In the genomic region with DNA sequence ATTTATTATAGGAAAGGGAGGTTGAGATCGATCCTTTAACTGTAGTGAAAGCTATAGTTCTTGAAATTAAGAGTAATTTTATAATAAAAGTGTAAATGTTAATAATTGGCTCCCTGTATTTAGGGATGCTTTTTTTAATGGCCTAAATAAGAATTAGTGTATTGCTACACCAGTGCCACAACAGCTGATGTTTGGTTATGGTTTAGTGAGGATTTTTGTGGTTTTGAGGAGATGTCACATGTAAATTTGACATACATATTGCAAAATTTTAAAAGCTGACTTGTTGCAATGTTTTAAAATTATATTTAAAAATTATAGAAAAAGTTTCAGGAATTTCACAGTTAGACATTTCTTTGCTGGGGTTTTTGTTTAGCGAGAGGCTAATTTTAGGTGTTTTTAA, we compare ENCODE assay signal across 8 cellular contexts. TPM values are rescaled to one million over a fixed set of nuclear protein-coding genes. Genes with fewer than 3 reads are reported as not detected.
DNase-seq lines count a peak whose midpoint lies in the region; TF ChIP-seq lines count a peak whose summit lies in the region.

No MANE protein-coding gene starts in this region.

- H3K36me3 Mint-ChIP-seq in CD14-positive monocyte: peaks cover 6 to 12% of the 10 kb centered on the region in 2 donors
- peaks cover 21% of the 10 kb centered on the region for H3K36me3 Mint-ChIP-seq in chondrocyte (ENCODE audit: low read depth)
- H3K36me3 Mint-ChIP-seq in nephron (ENCODE audit: low read depth): peaks cover 31% of the 10 kb centered on the region

- H3K27ac Mint-ChIP-seq in CD14-positive monocyte (peak overlapping the region; percentile 81 to 98 (median 87)), chondrocyte (ENCODE audit: unreplicated experiment) (peak overlapping the region; percentile 82), nephron (peak overlapping the region in 2 of 3 experiments; percentile 93 to 96)

- DNase-seq in CD14-positive monocyte (ENCODE audit: low spot score): no peak
- DNase-seq in MV-4-11 (lab: John Stamatoyannopoulos, UW): peak; percentile 76
- DNase-seq in chondrocyte (ENCODE audit: low spot score): no peak
- DNase-seq in A172 (ENCODE audit: low spot score): no peak
- DNase-seq in COLO668 (lab: John Stamatoyannopoulos, UW; ENCODE audit: unreplicated experiment): no peak
- DNase-seq in NCI-H1694 (lab: John Stamatoyannopoulos, UW): no peak
- no peak for DNase-seq in 8988T

- peaks cover 49% of the 10 kb centered on the region for H3K4me1 Mint-ChIP-seq in CD14-positive monocyte
- H3K4me1 Mint-ChIP-seq in chondrocyte (ENCODE audit: low read depth): peaks cover 48% of the 10 kb centered on the region
- H3K4me1 Mint-ChIP-seq in nephron: peaks cover 41% of the 10 kb centered on the region

- H3K4me3 Mint-ChIP-seq in CD14-positive monocyte (peak overlapping the region; percentile 98 to 99), chondrocyte (ENCODE audit: unreplicated experiment) (peak overlapping the region; percentile 77), nephron (peak overlapping the region; percentile 79 to 88 (median 88))

- no peak for TF ChIP-seq CTCF in CD14-positive monocyte (IDR thresholded peaks at IDR 0.05)
- no peak for TF ChIP-seq CTCF in chondrocyte (IDR thresholded peaks at IDR 0.05)
- no peak for TF ChIP-seq CTCF in nephron (IDR thresholded peaks at IDR 0.05; ENCODE audit: unreplicated experiment in 3 of 3)

- peaks cover 0 to 1% (median 0%) of the 10 kb centered on the region in 3 donors for H3K27me3 Mint-ChIP-seq in CD14-positive monocyte (ENCODE audit: low read depth in 3 of 3)
- H3K27me3 Mint-ChIP-seq in chondrocyte (ENCODE audit: low read depth): no peaks in the 10 kb centered on the region
- H3K27me3 Mint-ChIP-seq in nephron (ENCODE audit: low read depth): no peaks in the 10 kb centered on the region

- intact Hi-C loops in CD14-positive monocyte (cut with micrococcal nuclease): loop anchor here in 1 of 2 donors (10.0 kb wide), 1 partner anchor 83 kb away; no protein-coding TSS in a partner anchor

- H3K9me3 Mint-ChIP-seq in CD14-positive monocyte (peaks cover 0 to 2% (median 0%) of the 10 kb centered on the region in 7 donors), chondrocyte (ENCODE audit: low read depth) (no peaks in the 10 kb centered on the region), nephron (no peaks in the 10 kb centered on the region)

RNA-seq across cellular contexts. Expression of a gene that starts 3.9 kb away (rescaled TPM):
- polyA plus RNA-seq in CD14-positive monocyte: 1 to 10 TPM; 5.1 to 5.7 TPM
- total RNA-seq in chondrocyte: 39.8 to 48.2 TPM (median 42.9 TPM) in 3 replicates
- 8.8 and 12.9 TPM in 2 replicates for total RNA-seq in A172 (2014; rRNA removed; shearing (Covaris generic))
